Comparison of ENCODE assay signal across 1 cellular context in genomic region chr17:43383372-43383771, GRCh38.
TF ChIP-seq lines count a peak whose summit lies in the region.

No MANE protein-coding gene starts in this region.

TF ChIP-seq in HepG2, 621 proteins besides CTCF, POLR2A, EP300 and RAD21 (continued from another document):
- TF ChIP-seq ZNF646 (CRISPR knock-in tag; IDR thresholded peaks at IDR 0.05) (no peak), ZNF430 (CRISPR knock-in tag; IDR thresholded peaks at IDR 0.05) (no peak)
TF ChIP-seq in HepG2: peak in this region for 3.
